In genomic region chr16:70747703-70748631, GRCh38 we compare ENCODE assay signal across 10 cellular contexts. TPM values are rescaled to one million over a fixed set of nuclear protein-coding genes. Genes with fewer than 3 reads are reported as not detected.
DNase-seq lines count a peak whose midpoint lies in the region; ATAC-seq and TF ChIP-seq lines count a peak whose summit lies in the region.
"Had no signal": no experiment of that assay in that cellular context is flagged by ENCODE, and none has a peak within 500 bp of the region (broad histone marks: within the 10 kb centered on the region; RNA-seq: fewer than 3 reads in every experiment).

No MANE protein-coding gene starts in this region.

- H2AFZ ChIP-seq in H9 (ENCODE audit: low read length): no peak overlapping the region
- H2AFZ ChIP-seq in fibroblast of lung (ENCODE audit: low read length): no peak overlapping the region

- intact Hi-C loops in sigmoid colon (cut with DNase I): loop anchor here (10.0 kb wide), 2 partner anchors 223 to 1003 kb away; partner anchors contain the start of genes COG4 and SF3B3

- H3K36me3 ChIP-seq in fibroblast of lung (ENCODE audit: control insufficient read depth, insufficient read depth, low read length): no peaks in the 10 kb centered on the region
- H3K36me3 ChIP-seq in sigmoid colon: peaks cover 0 to 13% (median 3%) of the 10 kb centered on the region in 4 donors

- peak overlapping the region; percentile 25 to 77 (median 27); a peak in 2 of 7 replicates for H3K27ac Mint-ChIP-seq in H9

- TF ChIP-seq EP300 in sigmoid colon (IDR thresholded peaks at IDR 0.05): no peak

- H3K23ac ChIP-seq in H9 (ENCODE audit: insufficient read length, low read depth, low read length): no peak overlapping the region

- no peak overlapping the region for H2BK5ac ChIP-seq in H9 (ENCODE audit: insufficient read length, low read length)

- no peak overlapping the region for H3K4me3 Mint-ChIP-seq in H9
- H3K4me3 Mint-ChIP-seq: activated naive CD4-positive, alpha-beta T cell treated with anti-CD3 and anti-CD28 coated beads, Interleukin-2, amount 50 U/mL, for 24 hours had no signal

- H3K79me2 ChIP-seq in H9 (ENCODE audit: insufficient read depth, low read length) (no peaks in the 10 kb centered on the region), fibroblast of lung (ENCODE audit: control insufficient read depth, insufficient read depth, low read length) (no peaks in the 10 kb centered on the region)

- peaks cover 7% of the 10 kb centered on the region; the same call in 1 of the 2 replicates for H3K4me1 ChIP-seq in H9 (ENCODE audit: insufficient read depth, low read length)
- peaks cover 64% of the 10 kb centered on the region for H3K4me1 ChIP-seq in fibroblast of lung (ENCODE audit: control insufficient read depth, extremely low read depth, insufficient read depth, low read length)
- H3K4me1 ChIP-seq in sigmoid colon: peaks cover 0 to 78% (median 70%) of the 10 kb centered on the region in 4 donors

- H4K91ac ChIP-seq in H9 (ENCODE audit: insufficient read length, low read depth, low read length): no peak overlapping the region

- H3K79me1 ChIP-seq in H9 (ENCODE audit: insufficient read depth, low read depth, low read length, poor library complexity, severe bottlenecking): no peaks in the 10 kb centered on the region

- no peaks in the 10 kb centered on the region for H3K23me2 ChIP-seq in H9 (ENCODE audit: insufficient read length, low read depth, low read length, poor library complexity, severe bottlenecking)

- H2AK5ac ChIP-seq in H9 (ENCODE audit: insufficient read length, low read length): no peak overlapping the region

- no peak for ATAC-seq in HG02678 (IDR thresholded peaks at IDR 0.05; ENCODE audit: unreplicated experiment)

- no peaks in the 10 kb centered on the region for H4K20me1 ChIP-seq in H9 (ENCODE audit: control insufficient read depth, insufficient read depth, insufficient read length)
- no peaks in the 10 kb centered on the region for H4K20me1 ChIP-seq in fibroblast of lung (ENCODE audit: control insufficient read depth, extremely low read depth, insufficient read depth, low read length)

- H3K36me3 Mint-ChIP-seq in H9 (ENCODE audit: insufficient read depth in 1 of 3, low read depth in 3 of 3): peaks cover 15 to 21% (median 16%) of the 10 kb centered on the region in 3 experiments

- TF ChIP-seq POLR2A in sigmoid colon (IDR thresholded peaks at IDR 0.05): no peak

- no CpG with 5 or more reads among the region's 15 CpGs for WGBS in H9 (ENCODE audit: extremely low coverage, insufficient read length, low lambda C conversion rate)
- 85 to 94% methylated on average over 15 of the region's 15 CpGs for WGBS in sigmoid colon, 2 donors

- no peak overlapping the region; the same call in 1 of the 2 replicates for H3K14ac ChIP-seq in H9 (ENCODE audit: insufficient read depth, low read length)

- peaks cover 4 to 5% of the 10 kb centered on the region in 2 experiments; a peak in 3 of 5 replicates for H3K9me3 Mint-ChIP-seq in H9
- H3K9me3 Mint-ChIP-seq: activated naive CD4-positive, alpha-beta T cell treated with anti-CD3 and anti-CD28 coated beads, Interleukin-2, amount 50 U/mL, for 24 hours had no signal

- no peak overlapping the region for H3T11ph ChIP-seq in H9 (ENCODE audit: low read length)

- H3K9me3 ChIP-seq in H9 (ENCODE audit: control insufficient read depth, low read depth, low read length) (no peaks in the 10 kb centered on the region), fibroblast of lung (ENCODE audit: control insufficient read depth, insufficient read depth, low read depth, low read length) (no peaks in the 10 kb centered on the region), sigmoid colon (no peaks in the 10 kb centered on the region)

- H3K4ac ChIP-seq in H9 (ENCODE audit: low read depth, low read length): no peak overlapping the region

- H3K18ac ChIP-seq in H9 (ENCODE audit: insufficient read length, low read depth, low read length): no peak overlapping the region

- no peak overlapping the region for H2BK20ac ChIP-seq in H9 (ENCODE audit: low read depth, low read length, poor library complexity, severe bottlenecking)

- H3K4me2 ChIP-seq in H9 (ENCODE audit: insufficient read depth, insufficient read length, low read length) (no peak overlapping the region), fibroblast of lung (ENCODE audit: extremely low read depth, insufficient read depth, low read length) (no peak overlapping the region)

- no peak overlapping the region for H2BK120ac ChIP-seq in H9 (ENCODE audit: low read depth, low read length, poor library complexity, severe bottlenecking)

- peaks cover 1% of the 10 kb centered on the region; the same call in 1 of the 2 replicates for H3K27me3 Mint-ChIP-seq in H9 (ENCODE audit: low read depth)
- H3K27me3 Mint-ChIP-seq: activated naive CD4-positive, alpha-beta T cell treated with anti-CD3 and anti-CD28 coated beads, Interleukin-2, amount 50 U/mL, for 24 hours had no signal

- H3K27ac ChIP-seq in H9 (ENCODE audit: insufficient read length, low read depth, low read length): no peak overlapping the region
- peak overlapping the region; percentile 99 for H3K27ac ChIP-seq in fibroblast of lung (ENCODE audit: insufficient read depth, low read length)
- peak overlapping the region; percentile 82 to 93 (median 87) for H3K27ac ChIP-seq in sigmoid colon

- no peak overlapping the region for H2BK15ac ChIP-seq in H9 (ENCODE audit: low read depth, low read length)

- no peak overlapping the region for H2BK12ac ChIP-seq in H9 (ENCODE audit: insufficient read length, low read depth, low read length)

- no peak for DNase-seq in H9
- peak; percentile 79 to 83 for DNase-seq in SHP77 (lab: John Stamatoyannopoulos, UW)
- peak; percentile 46 to 60 for DNase-seq in fibroblast of lung (ENCODE audit: low read depth in 2 of 2)
- no peak for DNase-seq in sigmoid colon
- DNase-seq in NCI-H510A treated with DMSO at 0.1 percent for 48 hours (lab: John Stamatoyannopoulos, UW): no peak
- DNase-seq in NCI-H446 treated with DMSO at 0.1 percent for 48 hours (lab: John Stamatoyannopoulos, UW): no peak
- no peak for DNase-seq in NCI-H146 treated with DMSO at 0.1 percent for 48 hours (lab: John Stamatoyannopoulos, UW; ENCODE audit: unreplicated experiment)
- DNase-seq: NCI-H1417 had no signal

- H3K56ac ChIP-seq in H9 (ENCODE audit: insufficient read length, low read depth, low read length): no peak overlapping the region

- TF ChIP-seq CTCF in H9 (conservative IDR thresholded peaks at IDR 0.05) (no peak), fibroblast of lung (conservative IDR thresholded peaks at IDR 0.05 in 1 of 2, IDR thresholded peaks at IDR 0.05 in 1 of 2; ENCODE audit: low read depth in 1 of 2, low read length in 2 of 2) (no peak), sigmoid colon (IDR thresholded peaks at IDR 0.05) (no peak)

- H3K4me3 ChIP-seq in fibroblast of lung (replicated peaks in 1 of 4; ENCODE audit: control extremely low read depth in 1 of 4, insufficient read depth in 1 of 4, low read depth in 3 of 4, low read length in 4 of 4) (no peak overlapping the region), sigmoid colon (no peak overlapping the region)

- no peak overlapping the region for H4K8ac ChIP-seq in H9 (replicated peaks; ENCODE audit: insufficient read length, low read depth, low read length)

- no peak overlapping the region for H4K5ac ChIP-seq in H9 (ENCODE audit: insufficient read length, low read depth, low read length)

- H3K9ac ChIP-seq in H9 (ENCODE audit: extremely low read depth, insufficient read length, low read length) (no peak overlapping the region), fibroblast of lung (ENCODE audit: insufficient read depth, low read length) (no peak overlapping the region)

- peaks cover 16 to 20% of the 10 kb centered on the region in 2 experiments for H3K4me1 Mint-ChIP-seq in H9

- no peaks in the 10 kb centered on the region for H3K27me3 ChIP-seq in H9 (ENCODE audit: insufficient read depth, low read length)
- no peaks in the 10 kb centered on the region for H3K27me3 ChIP-seq in fibroblast of lung (ENCODE audit: control insufficient read depth, insufficient read depth, low read length)
- no peaks in the 10 kb centered on the region for H3K27me3 ChIP-seq in sigmoid colon

RNA-seq across cellular contexts. Expression of gene VAC14, which starts 53.0 kb away (rescaled TPM):
- 47.7 and 49.9 TPM in 2 replicates for total RNA-seq in H9 (2021)
- 18.5 and 29.2 TPM in 2 replicates for total RNA-seq in fibroblast of lung
- 25.0 and 35.3 TPM in 2 replicates for polyA plus RNA-seq in fibroblast of lung
- 29.7 and 42.1 TPM in 2 replicates for polyA plus RNA-seq in fibroblast of lung (2012)
- polyA minus RNA-seq in fibroblast of lung (ENCODE audit: low replicate concordance): 104 and 105 TPM in 2 replicates
- 10 to 100 TPM; 18.4 to 36.0 (median 21.2) TPM for total RNA-seq in sigmoid colon
- polyA plus RNA-seq in sigmoid colon: 10 to 100 TPM; 16.8 to 36.2 (median 22.9) TPM

Comparison
In these comparisons a context has a peak if more than half of its experiments do, and no peak if none do; other contexts are left out.
1. DNase-seq: peak in SHP77 (2 of 2) and fibroblast of lung (2 of 2); none in H9 (single experiment), sigmoid colon (single experiment), NCI-H510A treated with DMSO at 0.1 percent for 48 hours (single experiment), NCI-H446 treated with DMSO at 0.1 percent for 48 hours (single experiment) and NCI-H146 treated with DMSO at 0.1 percent for 48 hours (single experiment).